1 cellular context compared by ENCODE assay signal in the genomic region with DNA sequence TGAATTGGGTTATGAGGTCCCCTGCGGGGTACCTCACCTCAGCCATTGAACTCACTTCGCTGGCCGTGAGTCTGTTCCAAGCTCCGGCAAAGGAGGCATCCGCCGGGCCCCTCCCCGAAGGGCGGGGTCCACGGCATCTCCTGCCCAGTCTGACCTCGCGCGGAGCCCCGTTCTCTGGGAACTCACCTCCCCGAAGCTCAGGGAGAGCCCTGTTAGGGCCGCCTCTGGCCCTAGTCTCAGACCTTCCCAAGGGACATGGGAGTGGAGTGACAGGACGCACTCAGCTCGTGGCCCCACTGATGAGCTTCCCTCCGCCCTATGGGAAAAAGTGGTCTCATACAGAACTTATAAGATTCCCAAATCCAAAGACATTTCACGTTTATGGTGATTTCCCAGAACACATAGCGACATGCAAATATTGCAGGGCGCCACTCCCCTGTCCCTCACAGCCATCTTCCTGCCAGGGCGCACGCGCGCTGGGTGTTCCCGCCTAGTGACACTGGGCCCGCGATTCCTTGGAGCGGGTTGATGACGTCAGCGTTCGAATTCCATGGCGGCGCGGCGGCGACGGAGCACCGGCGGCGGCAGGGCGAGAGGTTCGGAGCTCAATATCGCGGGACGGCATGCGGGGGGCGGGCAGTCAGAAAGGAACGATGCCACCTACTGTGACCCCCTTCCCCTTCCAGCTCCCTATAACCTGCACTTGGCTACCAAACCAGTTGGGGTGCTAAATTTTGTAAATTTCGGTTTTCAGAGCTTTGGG.
TF ChIP-seq lines count a peak whose summit lies in the region.

A gene with protein sequence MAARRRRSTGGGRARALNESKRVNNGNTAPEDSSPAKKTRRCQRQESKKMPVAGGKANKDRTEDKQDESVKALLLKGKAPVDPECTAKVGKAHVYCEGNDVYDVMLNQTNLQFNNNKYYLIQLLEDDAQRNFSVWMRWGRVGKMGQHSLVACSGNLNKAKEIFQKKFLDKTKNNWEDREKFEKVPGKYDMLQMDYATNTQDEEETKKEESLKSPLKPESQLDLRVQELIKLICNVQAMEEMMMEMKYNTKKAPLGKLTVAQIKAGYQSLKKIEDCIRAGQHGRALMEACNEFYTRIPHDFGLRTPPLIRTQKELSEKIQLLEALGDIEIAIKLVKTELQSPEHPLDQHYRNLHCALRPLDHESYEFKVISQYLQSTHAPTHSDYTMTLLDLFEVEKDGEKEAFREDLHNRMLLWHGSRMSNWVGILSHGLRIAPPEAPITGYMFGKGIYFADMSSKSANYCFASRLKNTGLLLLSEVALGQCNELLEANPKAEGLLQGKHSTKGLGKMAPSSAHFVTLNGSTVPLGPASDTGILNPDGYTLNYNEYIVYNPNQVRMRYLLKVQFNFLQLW (plus strand): TSS at position 544 of the 763 bp plus-strand sequence. CDS start 7 bp downstream, at position 551.

TF ChIP-seq in GM12878, 131 proteins besides CTCF, POLR2A, EP300 and RAD21 (continued from another document and continues in another):
- TF ChIP-seq, protein P1, sequence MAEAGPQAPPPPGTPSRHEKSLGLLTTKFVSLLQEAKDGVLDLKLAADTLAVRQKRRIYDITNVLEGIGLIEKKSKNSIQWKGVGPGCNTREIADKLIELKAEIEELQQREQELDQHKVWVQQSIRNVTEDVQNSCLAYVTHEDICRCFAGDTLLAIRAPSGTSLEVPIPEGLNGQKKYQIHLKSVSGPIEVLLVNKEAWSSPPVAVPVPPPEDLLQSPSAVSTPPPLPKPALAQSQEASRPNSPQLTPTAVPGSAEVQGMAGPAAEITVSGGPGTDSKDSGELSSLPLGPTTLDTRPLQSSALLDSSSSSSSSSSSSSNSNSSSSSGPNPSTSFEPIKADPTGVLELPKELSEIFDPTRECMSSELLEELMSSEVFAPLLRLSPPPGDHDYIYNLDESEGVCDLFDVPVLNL (IDR thresholded peaks at IDR 0.05; ENCODE audit: low read depth, low read length): peak; percentile 75; the same call in 1 of the 2 replicates
- no peak for TF ChIP-seq RCOR1 (conservative IDR thresholded peaks at IDR 0.05; ENCODE audit: low read depth, low read length)
- TF ChIP-seq TAF1 (IDR thresholded peaks at IDR 0.05; ENCODE audit: borderline replicate concordance, low read depth, low read length): peak; percentile 67; the same call in 1 of the 2 replicates
- TF ChIP-seq SIX5 (IDR thresholded peaks at IDR 0.05; ENCODE audit: low read depth, low read length, severe bottlenecking): peak; percentile 8
- no peak for TF ChIP-seq FOXK2 (IDR thresholded peaks at IDR 0.05)
- TF ChIP-seq, protein P2, sequence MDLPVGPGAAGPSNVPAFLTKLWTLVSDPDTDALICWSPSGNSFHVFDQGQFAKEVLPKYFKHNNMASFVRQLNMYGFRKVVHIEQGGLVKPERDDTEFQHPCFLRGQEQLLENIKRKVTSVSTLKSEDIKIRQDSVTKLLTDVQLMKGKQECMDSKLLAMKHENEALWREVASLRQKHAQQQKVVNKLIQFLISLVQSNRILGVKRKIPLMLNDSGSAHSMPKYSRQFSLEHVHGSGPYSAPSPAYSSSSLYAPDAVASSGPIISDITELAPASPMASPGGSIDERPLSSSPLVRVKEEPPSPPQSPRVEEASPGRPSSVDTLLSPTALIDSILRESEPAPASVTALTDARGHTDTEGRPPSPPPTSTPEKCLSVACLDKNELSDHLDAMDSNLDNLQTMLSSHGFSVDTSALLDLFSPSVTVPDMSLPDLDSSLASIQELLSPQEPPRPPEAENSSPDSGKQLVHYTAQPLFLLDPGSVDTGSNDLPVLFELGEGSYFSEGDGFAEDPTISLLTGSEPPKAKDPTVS (IDR thresholded peaks at IDR 0.05; ENCODE audit: low read depth, low read length): no peak
- TF ChIP-seq TARDBP (IDR thresholded peaks at IDR 0.05; ENCODE audit: borderline replicate concordance): peak; percentile 91
- TF ChIP-seq, protein P3, sequence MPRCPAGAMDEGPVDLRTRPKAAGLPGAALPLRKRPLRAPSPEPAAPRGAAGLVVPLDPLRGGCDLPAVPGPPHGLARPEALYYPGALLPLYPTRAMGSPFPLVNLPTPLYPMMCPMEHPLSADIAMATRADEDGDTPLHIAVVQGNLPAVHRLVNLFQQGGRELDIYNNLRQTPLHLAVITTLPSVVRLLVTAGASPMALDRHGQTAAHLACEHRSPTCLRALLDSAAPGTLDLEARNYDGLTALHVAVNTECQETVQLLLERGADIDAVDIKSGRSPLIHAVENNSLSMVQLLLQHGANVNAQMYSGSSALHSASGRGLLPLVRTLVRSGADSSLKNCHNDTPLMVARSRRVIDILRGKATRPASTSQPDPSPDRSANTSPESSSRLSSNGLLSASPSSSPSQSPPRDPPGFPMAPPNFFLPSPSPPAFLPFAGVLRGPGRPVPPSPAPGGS (IDR thresholded peaks at IDR 0.05; ENCODE audit: borderline replicate concordance, insufficient read depth, low read depth, low read length, poor library complexity, severe bottlenecking): peak; percentile 77
- TF ChIP-seq, protein P4, sequence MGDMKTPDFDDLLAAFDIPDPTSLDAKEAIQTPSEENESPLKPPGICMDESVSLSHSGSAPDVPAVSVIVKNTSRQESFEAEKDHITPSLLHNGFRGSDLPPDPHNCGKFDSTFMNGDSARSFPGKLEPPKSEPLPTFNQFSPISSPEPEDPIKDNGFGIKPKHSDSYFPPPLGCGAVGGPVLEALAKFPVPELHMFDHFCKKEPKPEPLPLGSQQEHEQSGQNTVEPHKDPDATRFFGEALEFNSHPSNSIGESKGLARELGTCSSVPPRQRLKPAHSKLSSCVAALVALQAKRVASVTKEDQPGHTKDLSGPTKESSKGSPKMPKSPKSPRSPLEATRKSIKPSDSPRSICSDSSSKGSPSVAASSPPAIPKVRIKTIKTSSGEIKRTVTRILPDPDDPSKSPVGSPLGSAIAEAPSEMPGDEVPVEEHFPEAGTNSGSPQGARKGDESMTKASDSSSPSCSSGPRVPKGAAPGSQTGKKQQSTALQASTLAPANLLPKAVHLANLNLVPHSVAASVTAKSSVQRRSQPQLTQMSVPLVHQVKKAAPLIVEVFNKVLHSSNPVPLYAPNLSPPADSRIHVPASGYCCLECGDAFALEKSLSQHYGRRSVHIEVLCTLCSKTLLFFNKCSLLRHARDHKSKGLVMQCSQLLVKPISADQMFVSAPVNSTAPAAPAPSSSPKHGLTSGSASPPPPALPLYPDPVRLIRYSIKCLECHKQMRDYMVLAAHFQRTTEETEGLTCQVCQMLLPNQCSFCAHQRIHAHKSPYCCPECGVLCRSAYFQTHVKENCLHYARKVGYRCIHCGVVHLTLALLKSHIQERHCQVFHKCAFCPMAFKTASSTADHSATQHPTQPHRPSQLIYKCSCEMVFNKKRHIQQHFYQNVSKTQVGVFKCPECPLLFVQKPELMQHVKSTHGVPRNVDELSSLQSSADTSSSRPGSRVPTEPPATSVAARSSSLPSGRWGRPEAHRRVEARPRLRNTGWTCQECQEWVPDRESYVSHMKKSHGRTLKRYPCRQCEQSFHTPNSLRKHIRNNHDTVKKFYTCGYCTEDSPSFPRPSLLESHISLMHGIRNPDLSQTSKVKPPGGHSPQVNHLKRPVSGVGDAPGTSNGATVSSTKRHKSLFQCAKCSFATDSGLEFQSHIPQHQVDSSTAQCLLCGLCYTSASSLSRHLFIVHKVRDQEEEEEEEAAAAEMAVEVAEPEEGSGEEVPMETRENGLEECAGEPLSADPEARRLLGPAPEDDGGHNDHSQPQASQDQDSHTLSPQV (IDR thresholded peaks at IDR 0.05): no peak
- TF ChIP-seq TCF7 (IDR thresholded peaks at IDR 0.05; ENCODE audit: borderline replicate concordance): 0 out of 2 replicates have a peak, but pooled peaks have one; percentile 55
- peak; percentile 85 for TF ChIP-seq SMAD1 (IDR thresholded peaks at IDR 0.05; ENCODE audit: low read depth, partially characterized antibody)
- no peak for TF ChIP-seq STAT3 (IDR thresholded peaks at IDR 0.05; ENCODE audit: low read depth, low read length)
- TF ChIP-seq, protein P5, sequence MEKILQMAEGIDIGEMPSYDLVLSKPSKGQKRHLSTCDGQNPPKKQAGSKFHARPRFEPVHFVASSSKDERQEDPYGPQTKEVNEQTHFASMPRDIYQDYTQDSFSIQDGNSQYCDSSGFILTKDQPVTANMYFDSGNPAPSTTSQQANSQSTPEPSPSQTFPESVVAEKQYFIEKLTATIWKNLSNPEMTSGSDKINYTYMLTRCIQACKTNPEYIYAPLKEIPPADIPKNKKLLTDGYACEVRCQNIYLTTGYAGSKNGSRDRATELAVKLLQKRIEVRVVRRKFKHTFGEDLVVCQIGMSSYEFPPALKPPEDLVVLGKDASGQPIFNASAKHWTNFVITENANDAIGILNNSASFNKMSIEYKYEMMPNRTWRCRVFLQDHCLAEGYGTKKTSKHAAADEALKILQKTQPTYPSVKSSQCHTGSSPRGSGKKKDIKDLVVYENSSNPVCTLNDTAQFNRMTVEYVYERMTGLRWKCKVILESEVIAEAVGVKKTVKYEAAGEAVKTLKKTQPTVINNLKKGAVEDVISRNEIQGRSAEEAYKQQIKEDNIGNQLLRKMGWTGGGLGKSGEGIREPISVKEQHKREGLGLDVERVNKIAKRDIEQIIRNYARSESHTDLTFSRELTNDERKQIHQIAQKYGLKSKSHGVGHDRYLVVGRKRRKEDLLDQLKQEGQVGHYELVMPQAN (conservative IDR thresholded peaks at IDR 0.05): peak; percentile 43; the same call in 1 of the 2 replicates
- TF ChIP-seq SPI1 (IDR thresholded peaks at IDR 0.05; ENCODE audit: borderline replicate concordance, insufficient read depth, low read depth, low read length): peak; percentile 7; the same call in 1 of the 2 replicates
- TF ChIP-seq HDAC6 (IDR thresholded peaks at IDR 0.05; ENCODE audit: unreplicated experiment): no peak
- peak; percentile 61 for TF ChIP-seq BRCA1 (IDR thresholded peaks at IDR 0.05; ENCODE audit: low read depth, low read length)
- TF ChIP-seq, protein P6, sequence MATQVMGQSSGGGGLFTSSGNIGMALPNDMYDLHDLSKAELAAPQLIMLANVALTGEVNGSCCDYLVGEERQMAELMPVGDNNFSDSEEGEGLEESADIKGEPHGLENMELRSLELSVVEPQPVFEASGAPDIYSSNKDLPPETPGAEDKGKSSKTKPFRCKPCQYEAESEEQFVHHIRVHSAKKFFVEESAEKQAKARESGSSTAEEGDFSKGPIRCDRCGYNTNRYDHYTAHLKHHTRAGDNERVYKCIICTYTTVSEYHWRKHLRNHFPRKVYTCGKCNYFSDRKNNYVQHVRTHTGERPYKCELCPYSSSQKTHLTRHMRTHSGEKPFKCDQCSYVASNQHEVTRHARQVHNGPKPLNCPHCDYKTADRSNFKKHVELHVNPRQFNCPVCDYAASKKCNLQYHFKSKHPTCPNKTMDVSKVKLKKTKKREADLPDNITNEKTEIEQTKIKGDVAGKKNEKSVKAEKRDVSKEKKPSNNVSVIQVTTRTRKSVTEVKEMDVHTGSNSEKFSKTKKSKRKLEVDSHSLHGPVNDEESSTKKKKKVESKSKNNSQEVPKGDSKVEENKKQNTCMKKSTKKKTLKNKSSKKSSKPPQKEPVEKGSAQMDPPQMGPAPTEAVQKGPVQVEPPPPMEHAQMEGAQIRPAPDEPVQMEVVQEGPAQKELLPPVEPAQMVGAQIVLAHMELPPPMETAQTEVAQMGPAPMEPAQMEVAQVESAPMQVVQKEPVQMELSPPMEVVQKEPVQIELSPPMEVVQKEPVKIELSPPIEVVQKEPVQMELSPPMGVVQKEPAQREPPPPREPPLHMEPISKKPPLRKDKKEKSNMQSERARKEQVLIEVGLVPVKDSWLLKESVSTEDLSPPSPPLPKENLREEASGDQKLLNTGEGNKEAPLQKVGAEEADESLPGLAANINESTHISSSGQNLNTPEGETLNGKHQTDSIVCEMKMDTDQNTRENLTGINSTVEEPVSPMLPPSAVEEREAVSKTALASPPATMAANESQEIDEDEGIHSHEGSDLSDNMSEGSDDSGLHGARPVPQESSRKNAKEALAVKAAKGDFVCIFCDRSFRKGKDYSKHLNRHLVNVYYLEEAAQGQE (IDR thresholded peaks at IDR 0.05; ENCODE audit: low read depth, low read length): no peak
- no peak for TF ChIP-seq GABPA (IDR thresholded peaks at IDR 0.05; ENCODE audit: low read depth)
- TF ChIP-seq BHLHE40 (IDR thresholded peaks at IDR 0.05; ENCODE audit: borderline replicate concordance in 1 of 2, low read depth in 2 of 2, low read length in 1 of 2): peak in 1 of 2 experiments; percentile 43; a peak in 2 of 4 replicates
- TF ChIP-seq CBFB (IDR thresholded peaks at IDR 0.05; ENCODE audit: low read depth): peak; percentile 93
- TF ChIP-seq HDGF (IDR thresholded peaks at IDR 0.05): no peak
- TF ChIP-seq EZH2 (IDR thresholded peaks at IDR 0.05; ENCODE audit: borderline replicate concordance, control insufficient read depth, low read depth, low read length): no peak
- TF ChIP-seq, protein P7, sequence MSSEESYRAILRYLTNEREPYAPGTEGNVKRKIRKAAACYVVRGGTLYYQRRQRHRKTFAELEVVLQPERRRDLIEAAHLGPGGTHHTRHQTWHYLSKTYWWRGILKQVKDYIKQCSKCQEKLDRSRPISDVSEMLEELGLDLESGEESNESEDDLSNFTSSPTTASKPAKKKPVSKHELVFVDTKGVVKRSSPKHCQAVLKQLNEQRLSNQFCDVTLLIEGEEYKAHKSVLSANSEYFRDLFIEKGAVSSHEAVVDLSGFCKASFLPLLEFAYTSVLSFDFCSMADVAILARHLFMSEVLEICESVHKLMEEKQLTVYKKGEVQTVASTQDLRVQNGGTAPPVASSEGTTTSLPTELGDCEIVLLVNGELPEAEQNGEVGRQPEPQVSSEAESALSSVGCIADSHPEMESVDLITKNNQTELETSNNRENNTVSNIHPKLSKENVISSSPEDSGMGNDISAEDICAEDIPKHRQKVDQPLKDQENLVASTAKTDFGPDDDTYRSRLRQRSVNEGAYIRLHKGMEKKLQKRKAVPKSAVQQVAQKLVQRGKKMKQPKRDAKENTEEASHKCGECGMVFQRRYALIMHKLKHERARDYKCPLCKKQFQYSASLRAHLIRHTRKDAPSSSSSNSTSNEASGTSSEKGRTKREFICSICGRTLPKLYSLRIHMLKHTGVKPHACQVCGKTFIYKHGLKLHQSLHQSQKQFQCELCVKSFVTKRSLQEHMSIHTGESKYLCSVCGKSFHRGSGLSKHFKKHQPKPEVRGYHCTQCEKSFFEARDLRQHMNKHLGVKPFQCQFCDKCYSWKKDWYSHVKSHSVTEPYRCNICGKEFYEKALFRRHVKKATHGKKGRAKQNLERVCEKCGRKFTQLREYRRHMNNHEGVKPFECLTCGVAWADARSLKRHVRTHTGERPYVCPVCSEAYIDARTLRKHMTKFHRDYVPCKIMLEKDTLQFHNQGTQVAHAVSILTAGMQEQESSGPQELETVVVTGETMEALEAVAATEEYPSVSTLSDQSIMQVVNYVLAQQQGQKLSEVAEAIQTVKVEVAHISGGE (CRISPR knock-in tag; IDR thresholded peaks at IDR 0.05): peak; percentile 19; the same call in 1 of the 2 replicates
- no peak for TF ChIP-seq ZNF274 (IDR thresholded peaks at IDR 0.05; ENCODE audit: insufficient read depth, insufficient read length)
- peak; percentile 87; the same call in 1 of the 2 replicates for TF ChIP-seq CBX5 (IDR thresholded peaks at IDR 0.05; ENCODE audit: low read depth)
- peak; percentile 95 for TF ChIP-seq CREB1 (IDR thresholded peaks at IDR 0.05; ENCODE audit: low read depth)
- no peak for TF ChIP-seq FOS (IDR thresholded peaks at IDR 0.05; ENCODE audit: borderline replicate concordance, extremely low read depth, insufficient read length)
- peak; percentile 98 for TF ChIP-seq BACH1 (IDR thresholded peaks at IDR 0.05; ENCODE audit: borderline replicate concordance)
- peak; percentile 98 for TF ChIP-seq ZNF207 (IDR thresholded peaks at IDR 0.05; ENCODE audit: borderline replicate concordance)
- no peak for TF ChIP-seq PAX8 (IDR thresholded peaks at IDR 0.05)
- TF ChIP-seq MXI1 (IDR thresholded peaks at IDR 0.05; ENCODE audit: low read depth, low read length): peak; percentile 15; the same call in 1 of the 2 replicates
